8 cellular contexts compared by ENCODE assay signal in genomic region chr7:136193940-136194339, GRCh38.
"Had no signal": no experiment of that assay in that cellular context is flagged by ENCODE, and none has a peak within 500 bp of the region (broad histone marks: within the 10 kb centered on the region; RNA-seq: fewer than 3 reads in every experiment).

No MANE protein-coding gene starts in this region.

- ATAC-seq: GM12878 had no signal

- H3K4me3 ChIP-seq: GM12878 had no signal

- DNase-seq: GDM1, GF-D8 had no signal

- FAIRE-seq: G401.6, GM12878, GM12891, GM12892, GM18507, GM19239 had no signal
